8 cellular contexts compared by ENCODE assay signal in genomic region chr17:35373532-35373983, GRCh38. TPM values are rescaled to one million over a fixed set of nuclear protein-coding genes. Genes with fewer than 3 reads are reported as not detected.
DNase-seq lines count a peak whose midpoint lies in the region; ATAC-seq and TF ChIP-seq lines count a peak whose summit lies in the region.

SLFN11 (minus strand) TSS chr17:35373621; CDS start chr17:35363807, 9,814 bp downstream.

- H3K27me3 Mint-ChIP-seq in activated naive CD4-positive, alpha-beta T cell treated with anti-CD3 and anti-CD28 coated beads, Interleukin-2, amount 10 ng/mL, durations not matched to agents 7 days and 5 days, result no peaks in the 10 kb centered on the region

- 0% methylated on average over 16 of the region's 22 CpGs for WGBS in suprapubic skin

- H3K9me3 Mint-ChIP-seq in activated naive CD4-positive, alpha-beta T cell treated with anti-CD3 and anti-CD28 coated beads, Interleukin-2, amount 10 ng/mL, durations not matched to agents 7 days and 5 days, result peaks cover 24% of the 10 kb centered on the region

- ATAC-seq in omental fat pad (ENCODE audit: low FRiP score), result peak; percentile 92
- no peak for ATAC-seq in HG03442 (IDR thresholded peaks at IDR 0.05; ENCODE audit: unreplicated experiment)

- H3K36me3 ChIP-seq in SJSA1, result 0 out of 2 replicates have a peak, but pooled peaks cover 4% of the 10 kb centered on the region
- no peaks in the 10 kb centered on the region for H3K36me3 ChIP-seq in suprapubic skin

- H3K4me3 ChIP-seq in GM12865 (ENCODE audit: low read depth, low read length) (peak within 1 kb of the TSS; percentile 72), HL-60 (replicated peaks; ENCODE audit: insufficient read depth, low read length) (peak within 1 kb of the TSS; percentile 77), SJSA1 (peak within 1 kb of the TSS; percentile 45), suprapubic skin (peak within 1 kb of the TSS; percentile 64)

- TF ChIP-seq EP300 in suprapubic skin (IDR thresholded peaks at IDR 0.05), result no peak

- no peaks in the 10 kb centered on the region for H3K4me1 ChIP-seq in SJSA1 (replicated peaks)
- H3K4me1 ChIP-seq in suprapubic skin, result peaks cover 25% of the 10 kb centered on the region

- H3K27me3 ChIP-seq in HL-60 (ENCODE audit: insufficient read depth, poor library complexity, severe bottlenecking) (no peaks in the 10 kb centered on the region), SJSA1 (replicated peaks) (no peaks in the 10 kb centered on the region), suprapubic skin (peaks cover 37% of the 10 kb centered on the region)

- H3K9me3 ChIP-seq in SJSA1 (replicated peaks) (no peaks in the 10 kb centered on the region), suprapubic skin (no peaks in the 10 kb centered on the region)

- peak within 1 kb of the TSS; percentile 95 for H3K4me3 Mint-ChIP-seq in activated naive CD4-positive, alpha-beta T cell treated with anti-CD3 and anti-CD28 coated beads, Interleukin-2, amount 10 ng/mL, durations not matched to agents 7 days and 5 days

- TF ChIP-seq POLR2A in suprapubic skin (IDR thresholded peaks at IDR 0.05), result peak; percentile 93 to 98

- H3K4me1 Mint-ChIP-seq in activated naive CD4-positive, alpha-beta T cell treated with anti-CD3 and anti-CD28 coated beads, Interleukin-2, amount 10 ng/mL, durations not matched to agents 7 days and 5 days, result peaks cover 55% of the 10 kb centered on the region

- peaks cover 33% of the 10 kb centered on the region for H3K36me3 Mint-ChIP-seq in activated naive CD4-positive, alpha-beta T cell treated with anti-CD3 and anti-CD28 coated beads, Interleukin-2, amount 10 ng/mL, durations not matched to agents 7 days and 5 days

- TF ChIP-seq CTCF in GM12865 (IDR thresholded peaks at IDR 0.05; ENCODE audit: insufficient read depth, low read depth, low read length, missing control alignments) (no peak), HL-60 (IDR thresholded peaks at IDR 0.05; ENCODE audit: insufficient read depth, low read length) (no peak), omental fat pad (IDR thresholded peaks at IDR 0.05) (no peak), suprapubic skin (IDR thresholded peaks at IDR 0.05) (no peak)

- CTCF ChIA-PET in activated naive CD4-positive, alpha-beta T cell treated with anti-CD3 and anti-CD28 coated beads, Interleukin-2, amount 10 ng/mL, durations not matched to agents 7 days and 5 days (lab: Charles Lee), result interaction anchor here (1.3 to 2.1 kb wide), 3 partner anchors 74 to 166 kb away, joined by 3 to 9 read pairs (median 4); partner anchors contain the start of gene SLFN13

- peak within 1 kb of the TSS; percentile 96 for H3K27ac Mint-ChIP-seq in activated naive CD4-positive, alpha-beta T cell treated with anti-CD3 and anti-CD28 coated beads, Interleukin-2, amount 10 ng/mL, durations not matched to agents 7 days and 5 days

- DNase-seq in GM12865 (ENCODE audit: low read depth) (peak; percentile 83), HL-60 (ENCODE audit: low read depth in 1 of 2, low spot score in 1 of 2) (peak; percentile 92 to 95), SJSA1 (ENCODE audit: low read depth in 1 of 2, low spot score in 2 of 2) (peak; percentile 82 to 86), germinal center (ENCODE audit: low spot score) (peak; percentile 82), omental fat pad (ENCODE audit: low spot score) (peak; percentile 83), suprapubic skin (ENCODE audit: low spot score in 2 of 2) (peak; percentile 92 to 93)
- DNase-seq in activated naive CD4-positive, alpha-beta T cell treated with anti-CD3 and anti-CD28 coated beads, Interleukin-2, amount 10 ng/mL, durations not matched to agents 7 days and 5 days, result peak; percentile 87

- peak within 1 kb of the TSS; percentile 96 for H3K27ac ChIP-seq in HL-60 (replicated peaks)
- peak within 1 kb of the TSS; percentile 79 for H3K27ac ChIP-seq in SJSA1
- peak within 1 kb of the TSS; percentile 95 for H3K27ac ChIP-seq in suprapubic skin

RNA-seq across cellular contexts. Expression of gene SLFN11, which starts in this region (rescaled TPM):
- 13.9 and 29.1 TPM in 2 replicates for total RNA-seq in SJSA1 (2014; rRNA removed; shearing (Covaris generic))
- 100 to 1,000 TPM in 1 of 4 donors, 10 to 100 TPM in 3; 58.1 to 127 (median 92.3) TPM for total RNA-seq in omental fat pad
- total RNA-seq in suprapubic skin, result 10 to 100 TPM in 1 of 4 donors, 1 to 10 TPM in 3; 3.4 to 10.7 (median 5.0) TPM
